ENCODE assay signal across 14 cellular contexts in the genomic region with DNA sequence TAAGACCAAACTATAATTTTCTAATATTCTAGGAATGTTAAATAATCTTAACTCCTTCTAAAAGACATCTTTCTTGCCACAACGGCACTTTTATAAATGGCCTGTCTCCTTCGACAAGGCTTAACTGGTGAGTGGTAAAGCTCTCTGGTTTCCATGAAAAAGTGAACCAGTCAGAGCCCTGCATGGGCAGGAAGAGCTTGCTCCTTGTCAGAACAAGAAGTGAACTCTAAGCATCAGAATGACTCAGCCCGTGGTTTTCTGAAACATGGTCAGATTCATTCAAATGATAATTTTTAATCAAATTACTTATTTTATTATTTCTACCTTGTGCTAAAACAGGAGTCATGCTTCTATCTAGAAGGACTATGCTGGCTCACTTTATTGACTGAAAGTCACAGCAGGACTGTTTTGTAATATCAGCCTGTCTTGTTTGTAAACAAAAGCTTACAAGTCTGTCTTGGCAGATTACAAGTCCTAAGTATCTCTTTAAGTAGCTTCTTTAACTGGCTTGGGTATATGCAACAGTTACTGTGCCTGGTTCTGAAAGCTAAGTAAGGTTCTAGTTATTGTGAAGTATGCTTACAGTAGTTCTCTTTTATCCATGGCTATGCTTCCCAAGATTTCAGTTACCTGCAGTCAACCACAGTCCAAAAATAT.
A peak's percentile ranks its signal among the peaks of the same experiment; 100 is the strongest.
DNase-seq lines count a peak whose midpoint lies in the region; TF ChIP-seq lines count a peak whose summit lies in the region.
"Had no signal": no experiment of that assay in that cellular context is flagged by ENCODE, and none has a peak within 500 bp of the region (broad histone marks: within the 10 kb centered on the region; RNA-seq: fewer than 3 reads in every experiment).

No MANE protein-coding gene starts in this region.

- no peak for TF ChIP-seq POLR2A in thyroid gland (IDR thresholded peaks at IDR 0.05)

- H3K27ac ChIP-seq in thyroid gland, result no peak overlapping the region
- H3K27ac ChIP-seq: esophagus squamous epithelium, SJCRH30 had no signal

- no peaks in the 10 kb centered on the region for H3K4me1 ChIP-seq in thyroid gland
- H3K4me1 ChIP-seq: esophagus squamous epithelium, SJCRH30 had no signal

- WGBS in thyroid gland, 2 donors, result 76 to 86% methylated on average over 3 of the region's 3 CpGs

- no peak overlapping the region for H3K4me3 ChIP-seq in thyroid gland (replicated peaks in 1 of 3)
- H3K4me3 ChIP-seq: esophagus squamous epithelium, SJCRH30 had no signal

- H3K36me3 ChIP-seq in thyroid gland, result no peaks in the 10 kb centered on the region
- H3K36me3 ChIP-seq: esophagus squamous epithelium, SJCRH30 had no signal

- no peaks in the 10 kb centered on the region for H3K27me3 ChIP-seq in thyroid gland
- H3K27me3 ChIP-seq: esophagus squamous epithelium, SJCRH30 had no signal

- no peaks in the 10 kb centered on the region for H3K9me3 ChIP-seq in thyroid gland
- H3K9me3 ChIP-seq: esophagus squamous epithelium, SJCRH30 had no signal

- peak; percentile 5 for DNase-seq in stimulated activated CD4-positive, alpha-beta T cell treated with anti-CD3 and anti-CD28 coated beads, Interleukin-1b, Interleukin-23, amount 100 ng/mL, for 48 hours
- DNase-seq in stimulated activated CD4-positive, alpha-beta T cell treated with anti-CD3 and anti-CD28 coated beads, Interleukin-2, amount 100 ng/mL, for 48 hours, result no peak
- DNase-seq in NCI-H226 (peak; percentile 20), dermis blood vessel endothelial cell (peak; percentile 17), stromal cell of bone marrow (ENCODE audit: low read depth) (peak; percentile 22), thyroid gland (no peak), DMS153 treated with DMSO at 0.1 percent for 48 hours (lab: John Stamatoyannopoulos, UW; ENCODE audit: unreplicated experiment) (no peak), posterior cingulate gyrus (no peak)
- DNase-seq: DMS53, esophagus squamous epithelium, KBM-7, NCI-H187, NCI-H774, SJCRH30 had no signal

- no peak for TF ChIP-seq CTCF in thyroid gland (IDR thresholded peaks at IDR 0.05)

- intact Hi-C loops in thyroid gland (cut with DNase I), result no loop called here
- intact Hi-C loops in posterior cingulate gyrus (cut with DNase I), result no loop called here

Comparison
In these comparisons a context has a peak if more than half of its experiments do, and no peak if none do; other contexts are left out.
1. DNase-seq: peak in stimulated activated CD4-positive, alpha-beta T cell treated with anti-CD3 and anti-CD28 coated beads, Interleukin-1b, Interleukin-23, amount 100 ng/mL, for 48 hours (single experiment), NCI-H226 (single experiment), dermis blood vessel endothelial cell (single experiment) and stromal cell of bone marrow (single experiment); none in stimulated activated CD4-positive, alpha-beta T cell treated with anti-CD3 and anti-CD28 coated beads, Interleukin-2, amount 100 ng/mL, for 48 hours (0 of 2), thyroid gland (0 of 2), DMS153 treated with DMSO at 0.1 percent for 48 hours (single experiment) and posterior cingulate gyrus (0 of 10).